1 cellular context compared by ENCODE assay signal in genomic region chr15:60584355-60585023, GRCh38.
A peak's percentile ranks its signal among the peaks of the same experiment; 100 is the strongest.
TF ChIP-seq lines count a peak whose summit lies in the region.

No MANE protein-coding gene starts in this region.

TF ChIP-seq in GM12878, 131 proteins besides CTCF, POLR2A, EP300 and RAD21 (continued from another document):
- TF ChIP-seq EGR1 (IDR thresholded peaks at IDR 0.05; ENCODE audit: borderline replicate concordance in 1 of 2, low read depth in 2 of 2, low read length in 2 of 2) (no peak), KAT2A (conservative IDR thresholded peaks at IDR 0.05; ENCODE audit: control insufficient read depth, low read depth, low read length) (no peak), E4F1 (IDR thresholded peaks at IDR 0.05; ENCODE audit: borderline replicate concordance, partially characterized antibody) (no peak), NR2C1 (IDR thresholded peaks at IDR 0.05) (0 out of 2 replicates have a peak, but pooled peaks have one; percentile 3), MTA2 (IDR thresholded peaks at IDR 0.05; ENCODE audit: low read depth) (peak; percentile 88), BHLHE40 (IDR thresholded peaks at IDR 0.05; ENCODE audit: borderline replicate concordance in 1 of 2, low read depth in 2 of 2, low read length in 1 of 2) (peak; percentile 36 to 51; a peak in 2 of 4 replicates)
- TF ChIP-seq, protein P1, sequence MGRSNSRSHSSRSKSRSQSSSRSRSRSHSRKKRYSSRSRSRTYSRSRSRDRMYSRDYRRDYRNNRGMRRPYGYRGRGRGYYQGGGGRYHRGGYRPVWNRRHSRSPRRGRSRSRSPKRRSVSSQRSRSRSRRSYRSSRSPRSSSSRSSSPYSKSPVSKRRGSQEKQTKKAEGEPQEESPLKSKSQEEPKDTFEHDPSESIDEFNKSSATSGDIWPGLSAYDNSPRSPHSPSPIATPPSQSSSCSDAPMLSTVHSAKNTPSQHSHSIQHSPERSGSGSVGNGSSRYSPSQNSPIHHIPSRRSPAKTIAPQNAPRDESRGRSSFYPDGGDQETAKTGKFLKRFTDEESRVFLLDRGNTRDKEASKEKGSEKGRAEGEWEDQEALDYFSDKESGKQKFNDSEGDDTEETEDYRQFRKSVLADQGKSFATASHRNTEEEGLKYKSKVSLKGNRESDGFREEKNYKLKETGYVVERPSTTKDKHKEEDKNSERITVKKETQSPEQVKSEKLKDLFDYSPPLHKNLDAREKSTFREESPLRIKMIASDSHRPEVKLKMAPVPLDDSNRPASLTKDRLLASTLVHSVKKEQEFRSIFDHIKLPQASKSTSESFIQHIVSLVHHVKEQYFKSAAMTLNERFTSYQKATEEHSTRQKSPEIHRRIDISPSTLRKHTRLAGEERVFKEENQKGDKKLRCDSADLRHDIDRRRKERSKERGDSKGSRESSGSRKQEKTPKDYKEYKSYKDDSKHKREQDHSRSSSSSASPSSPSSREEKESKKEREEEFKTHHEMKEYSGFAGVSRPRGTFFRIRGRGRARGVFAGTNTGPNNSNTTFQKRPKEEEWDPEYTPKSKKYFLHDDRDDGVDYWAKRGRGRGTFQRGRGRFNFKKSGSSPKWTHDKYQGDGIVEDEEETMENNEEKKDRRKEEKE (IDR thresholded peaks at IDR 0.05): no peak
